In genomic region chr22:21651521-21652009, GRCh38 we compare ENCODE assay signal across 8 cellular contexts. TPM values are rescaled to one million over a fixed set of nuclear protein-coding genes. Genes with fewer than 3 reads are reported as not detected.
DNase-seq lines count a peak whose midpoint lies in the region; ATAC-seq and TF ChIP-seq lines count a peak whose summit lies in the region.

No MANE protein-coding gene starts in this region.

- TF ChIP-seq CTCF in mammary epithelial cell (conservative IDR thresholded peaks at IDR 0.05 in 1 of 2, IDR thresholded peaks at IDR 0.05 in 1 of 2; ENCODE audit: extremely low read depth in 1 of 2, insufficient read depth in 1 of 2, low read depth in 1 of 2, low read length in 2 of 2), result no peak
- TF ChIP-seq CTCF in mucosa of descending colon (IDR thresholded peaks at IDR 0.05), result no peak

- peak overlapping the region; percentile 24 for H3K9ac ChIP-seq in mammary epithelial cell (ENCODE audit: insufficient read depth, low read length)

- intact Hi-C loops in mammary epithelial cell (cut with micrococcal nuclease), result no loop called here
- intact Hi-C loops in mucosa of descending colon (cut with DNase I, micrococcal nuclease), result no loop called here

- H3K4me1 ChIP-seq in mammary epithelial cell (ENCODE audit: insufficient read depth, low read length) (peaks cover 14% of the 10 kb centered on the region), mucosa of descending colon (ENCODE audit: low read depth) (peaks cover 14% of the 10 kb centered on the region)

- H4K20me1 ChIP-seq in mammary epithelial cell (ENCODE audit: insufficient read depth, low read length), result no peaks in the 10 kb centered on the region

- in situ Hi-C loops in mammary epithelial cell (cut with MboI; ENCODE audit: low sequenced_read_pairs in 2 of 2), result no loop called here

- dilution Hi-C loops in mammary epithelial cell (cut with HindIII; ENCODE audit: low sequenced_read_pairs), result loop anchor here (5.0 kb wide), 2 partner anchors 46 to 54 kb away; no protein-coding TSS in a partner anchor

- peak; percentile 63 for DNase-seq in activated CD8-positive, alpha-beta memory T cell treated with anti-CD3 and anti-CD28 coated beads, Interleukin-2, amount 50 U/mL, for 48 hours
- DNase-seq in activated CD8-positive, alpha-beta memory T cell treated with anti-CD3 and anti-CD28 coated beads for 24 hours, result no peak
- no peak for DNase-seq in mammary epithelial cell
- DNase-seq in mucosa of descending colon, result no peak
- no peak for DNase-seq in NCI-H187 (lab: John Stamatoyannopoulos, UW)
- DNase-seq in NCI-H524 treated with DMSO at 0.1 percent for 48 hours (lab: John Stamatoyannopoulos, UW), result no peak

- H3K27ac ChIP-seq in mammary epithelial cell (ENCODE audit: insufficient read depth, low read depth, low read length), result peak overlapping the region; percentile 32

- H3K4me3 ChIP-seq in mammary epithelial cell (replicated peaks in 1 of 3; ENCODE audit: insufficient read depth in 1 of 3, low read depth in 2 of 3, low read length in 3 of 3) (peak overlapping the region; percentile 77 to 97 (median 89)), mucosa of descending colon (no peak overlapping the region)

- H2AFZ ChIP-seq in mammary epithelial cell (ENCODE audit: low read depth, low read length), result peak overlapping the region; percentile 99

- peak; percentile 27 for ATAC-seq in HG03442 (IDR thresholded peaks at IDR 0.05; ENCODE audit: unreplicated experiment)
- ATAC-seq in mucosa of descending colon, result peak; percentile 8
- ATAC-seq in HG03280 (IDR thresholded peaks at IDR 0.05; ENCODE audit: unreplicated experiment), result no peak

- H3K36me3 ChIP-seq in mammary epithelial cell (ENCODE audit: insufficient read depth, low read length), result peaks cover 5% of the 10 kb centered on the region
- no peaks in the 10 kb centered on the region for H3K36me3 ChIP-seq in mucosa of descending colon (ENCODE audit: low read depth)

- no peaks in the 10 kb centered on the region for H3K27me3 ChIP-seq in mammary epithelial cell (ENCODE audit: insufficient read depth, low read length)

- H3K9me3 ChIP-seq in mammary epithelial cell (replicated peaks; ENCODE audit: insufficient read depth, low read length) (no peaks in the 10 kb centered on the region), mucosa of descending colon (no peaks in the 10 kb centered on the region)

- CTCF ChIA-PET in mammary epithelial cell (lab: Charles Lee; ENCODE audit: low non-redundant PET), result no interaction called here

- WGBS in mammary epithelial cell (ENCODE audit: low coverage, missing lambda C conversion rate), result 8% methylated on average over 18 of the region's 29 CpGs

- no peaks in the 10 kb centered on the region for H3K79me2 ChIP-seq in mammary epithelial cell (ENCODE audit: insufficient read depth, low read length)

- BruUV-seq in mammary epithelial cell (replicated peaks; lab: Mats Ljungman, UMichigan), result no TSS peak

- H3K4me2 ChIP-seq in mammary epithelial cell (ENCODE audit: insufficient read depth, low read depth, low read length), result peak overlapping the region; percentile 100

RNA-seq across cellular contexts. Expression of gene SDF2L1, which starts 9.5 kb away (rescaled TPM):
- total RNA-seq in mammary epithelial cell (10 to 100 TPM; 13.3 to 52.0 TPM), mucosa of descending colon (10 to 100 TPM; 25.8 to 48.8 (median 28.0) TPM)
- 56.2 TPM for polyA plus RNA-seq in mammary epithelial cell
- 14.6 TPM for polyA minus RNA-seq in mammary epithelial cell

RNA-seq across cellular contexts. Expression of gene PPIL2, which starts 14.2 kb away (rescaled TPM):
- total RNA-seq in mammary epithelial cell, result 10 to 100 TPM; 18.2 to 35.2 TPM
- polyA plus RNA-seq in mammary epithelial cell, result 21.8 TPM
- 35.6 TPM for polyA minus RNA-seq in mammary epithelial cell
- 10 to 100 TPM; 42.5 to 68.3 (median 61.6) TPM for total RNA-seq in mucosa of descending colon

RNA-seq across cellular contexts. Expression of gene CCDC116, which starts 19.0 kb away (rescaled TPM):
- total RNA-seq in mammary epithelial cell (under 1 TPM; 0.17 to 0.31 TPM), mucosa of descending colon (under 1 TPM; 0.22 to 0.89 (median 0.26) TPM)
- 0.03 TPM for polyA plus RNA-seq in mammary epithelial cell
- polyA minus RNA-seq in mammary epithelial cell, result not detected

RNA-seq across cellular contexts. Expression of gene YDJC, which starts 21.7 kb away (rescaled TPM):
- total RNA-seq in mammary epithelial cell (10 to 100 TPM; 33.8 to 47.6 TPM), mucosa of descending colon (10 to 100 TPM; 12.5 to 26.5 (median 21.7) TPM)
- 41.1 TPM for polyA plus RNA-seq in mammary epithelial cell
- 29.9 TPM for polyA minus RNA-seq in mammary epithelial cell
